9 cellular contexts compared by ENCODE assay signal in the genomic region with DNA sequence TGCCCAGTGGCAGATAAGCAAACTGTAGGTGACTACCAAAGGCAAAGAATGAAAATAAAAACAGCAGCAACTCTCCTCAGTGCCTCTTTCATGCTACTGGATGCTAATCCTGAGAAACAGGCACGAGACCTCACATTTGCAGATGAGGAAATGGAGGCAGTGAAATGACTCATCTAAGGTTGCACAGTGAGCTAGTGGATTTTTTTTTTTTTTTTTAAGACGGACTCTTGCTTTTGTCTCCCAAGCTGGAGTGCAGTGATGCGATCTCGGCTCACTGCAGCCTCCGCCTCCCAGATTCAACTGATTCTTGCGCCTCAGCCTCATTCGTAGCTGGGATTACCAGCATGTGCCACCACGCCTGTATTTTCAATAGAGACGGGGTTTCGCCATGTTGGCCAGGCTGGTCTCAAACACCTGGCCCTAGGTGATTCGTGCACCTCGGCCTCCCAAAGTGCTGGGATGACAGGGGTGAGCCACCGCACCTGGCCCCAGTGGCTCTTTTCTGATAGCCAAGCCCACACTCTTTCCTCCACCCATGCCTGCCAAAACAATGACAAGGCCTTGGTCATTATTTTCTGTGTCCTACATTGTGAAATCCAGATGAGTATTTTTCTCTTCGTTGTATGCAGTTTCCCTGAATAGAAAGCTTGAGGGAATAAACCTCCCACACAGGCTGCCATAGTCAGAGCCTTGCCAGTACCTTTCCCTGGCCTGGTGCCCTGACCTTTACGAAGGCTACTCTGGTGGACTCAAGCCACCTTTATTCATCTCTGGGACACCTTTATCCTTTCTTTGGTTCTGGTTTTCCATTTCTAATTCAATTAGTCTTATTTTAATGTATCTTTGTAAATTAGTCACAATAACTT. TPM values are rescaled to one million over a fixed set of nuclear protein-coding genes. Genes with fewer than 3 reads are reported as not detected.
DNase-seq lines count a peak whose midpoint lies in the region; ATAC-seq, FAIRE-seq and TF ChIP-seq lines count a peak whose summit lies in the region.
"Had no signal": no experiment of that assay in that cellular context is flagged by ENCODE, and none has a peak within 500 bp of the region (broad histone marks: within the 10 kb centered on the region; RNA-seq: fewer than 3 reads in every experiment).

No MANE protein-coding gene starts in this region.

- no TSS peak for BruUV-seq in GM12878 (replicated peaks; lab: Mats Ljungman, UMichigan)

- H3K9me3 ChIP-seq in GM12878 (replicated peaks; ENCODE audit: control insufficient read depth, insufficient read depth, low read length): peaks cover 9% of the 10 kb centered on the region; the same call in 2 of the 3 replicates
- H3K9me3 ChIP-seq: thoracic aorta had no signal

- CTCF ChIA-PET in GM10248 (lab: Yijun Ruan, JAX): interaction anchor here (0.6 to 2.3 kb wide), 3 partner anchors 11 to 21 kb away, joined by 3 to 10 read pairs (median 6); no protein-coding TSS in a partner anchor
- CTCF ChIA-PET in GM12878 (lab: Yijun Ruan, JAX): interaction anchor here (1.0 to 1.8 kb wide), 7 partner anchors 11 to 324 kb away, joined by 3 to 10 read pairs (median 5); partner anchors contain the start of gene INSYN2B

- H3K4me2 ChIP-seq in GM12878 (ENCODE audit: control insufficient read depth, insufficient read depth): peak overlapping the region; percentile 52

- in situ Hi-C loops in GM12878 (cut with MboI): no loop called here

- SMC1A ChIA-PET in GM12878 (lab: Charles Lee; ENCODE audit: uncharacterized antibody, unreplicated experiment): interaction anchor here (0.7 to 4.7 kb wide), 15 partner anchors 9 to 149 kb away, joined by 3 to 74 read pairs (median 6); partner anchors contain the start of genes DOCK2 and SPDL1

- peak overlapping the region; percentile 88 for H3K27ac ChIP-seq in GM12878 (ENCODE audit: control insufficient read depth, insufficient read depth)
- H3K27ac ChIP-seq: thoracic aorta had no signal

- POLR2A ChIA-PET in GM10248 (lab: Yijun Ruan, JAX) (interaction anchor here (1.5 kb wide), 1 partner anchor 47 kb away, joined by 3 read pairs; no protein-coding TSS in a partner anchor), GM12878 (lab: Charles Lee) (interaction anchor here (0.6 to 1.9 kb wide), 8 partner anchors 9 to 149 kb away, joined by 3 to 16 read pairs (median 5); partner anchors contain the start of genes DOCK2 and SPDL1)

- TF ChIP-seq CTCF in GM10248 (IDR thresholded peaks at IDR 0.05; ENCODE audit: control extremely low read depth, extremely low read depth, low read depth, missing control alignments) (no peak), GM12878 (IDR thresholded peaks at IDR 0.05 in 2 of 3, conservative IDR thresholded peaks at IDR 0.05 in 1 of 3; ENCODE audit: control insufficient read depth in 2 of 3, extremely low read depth in 1 of 3, insufficient read depth in 1 of 3, low read depth in 3 of 3, low read length in 3 of 3) (no peak)

- H2AFZ ChIP-seq in GM12878 (ENCODE audit: control insufficient read depth, low read depth, low read length): no peak overlapping the region

- TF ChIP-seq EP300 in GM12878 (IDR thresholded peaks at IDR 0.05; ENCODE audit: borderline replicate concordance in 1 of 2, control insufficient read depth in 1 of 2, low read depth in 2 of 2, low read length in 2 of 2): peak; percentile 56 to 70; a peak in 3 of 4 replicates

- H3K4me1 ChIP-seq in GM12878 (ENCODE audit: control insufficient read depth, insufficient read depth, low read length): peaks cover 59% of the 10 kb centered on the region

- peaks cover 74% of the 10 kb centered on the region for H3K79me2 ChIP-seq in GM12878 (ENCODE audit: control insufficient read depth, insufficient read depth, low read length)

- peaks cover 15 to 19% of the 10 kb centered on the region in 2 experiments for H3K36me3 ChIP-seq in GM12878 (ENCODE audit: control insufficient read depth in 2 of 2, insufficient read depth in 2 of 2, low read length in 1 of 2)
- H3K36me3 ChIP-seq: thoracic aorta had no signal

- H3K27me3 ChIP-seq in GM12878 (replicated peaks in 1 of 2; ENCODE audit: control insufficient read depth in 2 of 2, insufficient read depth in 2 of 2, low read length in 1 of 2): no peaks in the 10 kb centered on the region

- intact Hi-C loops in GM12878 (cut with micrococcal nuclease; ENCODE audit: unreplicated experiment): loop anchor here (1.0 to 5.0 kb wide), 3 partner anchors 9 to 74 kb away; partner anchors contain the start of genes DOCK2 and SPDL1

- ATAC-seq in GM19395 (IDR thresholded peaks at IDR 0.05; ENCODE audit: unreplicated experiment): peak; percentile 84
- peak; percentile 70 for ATAC-seq in HG03108 (IDR thresholded peaks at IDR 0.05; ENCODE audit: unreplicated experiment)
- ATAC-seq in GM12878: peak; percentile 75

- TF ChIP-seq POLR2A in GM12878 (IDR thresholded peaks at IDR 0.05; ENCODE audit: low read depth, low read length): no peak

- TF ChIP-seq RAD21 in GM12878 (IDR thresholded peaks at IDR 0.05; ENCODE audit: insufficient read depth, low read depth, low read length): peak; percentile 21; the same call in 1 of the 2 replicates

- peak; percentile 89 for FAIRE-seq in GM12878 (lab: Jason Lieb, UNC)

- no peaks in the 10 kb centered on the region for H4K20me1 ChIP-seq in GM12878 (ENCODE audit: control insufficient read depth, insufficient read depth)

- WGBS in GM12878 (ENCODE audit: insufficient coverage, insufficient replicate concordance, low lambda C conversion rate, missing lambda C conversion rate): 8% methylated on average over 15 of the region's 15 CpGs

- peak overlapping the region; percentile 24 for H3K9ac ChIP-seq in GM12878 (ENCODE audit: control insufficient read depth, insufficient read depth, low read length)

- peak overlapping the region; percentile 40; the same call in 1 of the 2 replicates for H3K4me3 ChIP-seq in GM12878
- H3K4me3 ChIP-seq: thoracic aorta had no signal

- peak; percentile 72 for DNase-seq in GM10248 (ENCODE audit: extremely low spot score)
- peak; percentile 79 for DNase-seq in GM12878 (ENCODE audit: low read depth, low spot score)
- DNase-seq in cortex of kidney (lab: John Stamatoyannopoulos, UW): no peak
- DNase-seq in cerebellar nuclear complex (lab: John Stamatoyannopoulos, UW): no peak
- no peak for DNase-seq in foreskin melanocyte
- DNase-seq in NCI-H2081 (lab: John Stamatoyannopoulos, UW): no peak

- RAD21 ChIA-PET in GM12878 (lab: Charles Lee; ENCODE audit: unreplicated experiment): interaction anchor here (0.6 to 3.1 kb wide), 12 partner anchors 9 to 149 kb away, joined by 3 to 28 read pairs (median 4); partner anchors contain the start of genes DOCK2 and SPDL1

TF ChIP-seq in GM12878, 131 proteins besides CTCF, POLR2A, EP300 and RAD21 (continues in another document):
- TF ChIP-seq LARP7 (IDR thresholded peaks at IDR 0.05) (peak; percentile 29; the same call in 1 of the 2 replicates), ZZZ3 (IDR thresholded peaks at IDR 0.05; ENCODE audit: control insufficient read depth, insufficient read length, low read depth) (no peak), EED (IDR thresholded peaks at IDR 0.05; ENCODE audit: low read depth) (peak; percentile 97), TARDBP (IDR thresholded peaks at IDR 0.05; ENCODE audit: borderline replicate concordance) (0 out of 2 replicates have a peak, but pooled peaks have one; percentile 56), NKRF (conservative IDR thresholded peaks at IDR 0.05) (peak; percentile 22; the same call in 1 of the 2 replicates), TAF1 (IDR thresholded peaks at IDR 0.05; ENCODE audit: borderline replicate concordance, low read depth, low read length) (peak; percentile 45; the same call in 1 of the 2 replicates)
- TF ChIP-seq, protein P1, sequence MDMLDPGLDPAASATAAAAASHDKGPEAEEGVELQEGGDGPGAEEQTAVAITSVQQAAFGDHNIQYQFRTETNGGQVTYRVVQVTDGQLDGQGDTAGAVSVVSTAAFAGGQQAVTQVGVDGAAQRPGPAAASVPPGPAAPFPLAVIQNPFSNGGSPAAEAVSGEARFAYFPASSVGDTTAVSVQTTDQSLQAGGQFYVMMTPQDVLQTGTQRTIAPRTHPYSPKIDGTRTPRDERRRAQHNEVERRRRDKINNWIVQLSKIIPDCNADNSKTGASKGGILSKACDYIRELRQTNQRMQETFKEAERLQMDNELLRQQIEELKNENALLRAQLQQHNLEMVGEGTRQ (IDR thresholded peaks at IDR 0.05; ENCODE audit: borderline replicate concordance, low read depth, low read length): no peak

RNA-seq across cellular contexts. Expression of gene DOCK2, which starts 19.3 kb away (rescaled TPM):
- 746 and 764 TPM in 2 replicates for total RNA-seq in GM12878 (2013; cell fraction: nucleolus; rRNA removed)
- 172 and 178 TPM in 2 replicates for total RNA-seq in GM12878 (2014; rRNA removed)
- 125 and 126 TPM in 2 replicates for total RNA-seq in GM12878 (2014; rRNA removed; fragmentation: Illumina TruSeq; extraction: Trizol)
- 179 and 192 TPM in 2 replicates for total RNA-seq in GM12878 (2021)
- 75.8 TPM for polyA plus RNA-seq in GM12878 (2011; ENCODE audit: low read depth)
- 130 and 171 TPM in 2 replicates for polyA plus RNA-seq in GM12878 (2011; rRNA removed)
- polyA plus RNA-seq in GM12878 (2011; cell fraction: cytosol; rRNA removed): 148 and 150 TPM in 2 replicates
- polyA plus RNA-seq in GM12878 (2011; cell fraction: nucleus; rRNA removed): 183 and 219 TPM in 2 replicates
- polyA plus RNA-seq in GM12878 (2012): 87.1 and 104 TPM in 2 replicates
- polyA plus RNA-seq in GM12878 (2014; fragmentation: Illumina TruSeq; extraction: Trizol): 123 and 129 TPM in 2 replicates
- 10 to 100 TPM; 34.2 to 41.6 TPM for polyA plus RNA-seq in GM12878 (2014; fragmentation: Nextera tagmentation; extraction: Ambion mirVana)
- polyA plus RNA-seq in GM12878 (2014; rRNA removed): 95.5 and 104 TPM in 2 replicates
- polyA plus RNA-seq in GM12878 (2016; fragmentation: Nextera tagmentation; extraction: Ambion mirVana): 100 to 1,000 TPM; 109 to 114 TPM
- polyA minus RNA-seq in GM12878 (2011; rRNA and poly(A)+ RNA removed): 381 and 449 TPM in 2 replicates
- polyA minus RNA-seq in GM12878 (2011; cell fraction: cytosol; rRNA and poly(A)+ RNA removed): 66.6 and 92.6 TPM in 2 replicates
- 411 and 600 TPM in 2 replicates for polyA minus RNA-seq in GM12878 (2011; cell fraction: nucleus; rRNA and poly(A)+ RNA removed)

Comparison
In these comparisons a context has a peak if more than half of its experiments do, and no peak if none do; other contexts are left out.
1. DNase-seq: peak in GM10248 (single experiment) and GM12878 (single experiment); none in cortex of kidney (single experiment), cerebellar nuclear complex (0 of 2), foreskin melanocyte (single experiment) and NCI-H2081 (0 of 2).
2. Peak in every context shown above with its lines, with median percentiles within 50 percentile points of each other: ATAC-seq.